Comparison of ENCODE assay signal across 29 cellular contexts in the genomic region with DNA sequence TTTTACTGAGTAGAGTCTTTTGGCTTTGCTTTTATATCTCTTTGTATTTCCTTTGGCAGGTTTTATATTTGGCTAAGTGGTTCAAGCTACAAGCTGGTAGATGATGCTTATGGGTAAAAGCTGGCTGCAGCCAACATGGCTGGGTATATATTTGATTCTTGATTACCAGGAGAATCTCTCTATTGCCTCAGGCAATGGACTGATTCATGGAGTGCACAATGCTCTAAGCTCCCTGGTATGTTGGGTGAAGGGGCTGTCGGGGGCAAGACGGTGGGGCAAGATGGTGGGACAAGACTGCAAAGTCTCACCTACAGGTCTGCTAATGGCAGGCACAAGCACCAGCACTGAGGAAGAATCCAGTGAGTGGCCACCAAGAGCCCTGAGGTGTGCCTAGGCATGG.
"Had no signal": no experiment of that assay in that cellular context is flagged by ENCODE, and none has a peak within 500 bp of the region (broad histone marks: within the 10 kb centered on the region; RNA-seq: fewer than 3 reads in every experiment).

No MANE protein-coding gene starts in this region.

- H3K36me3 ChIP-seq: ascending aorta, esophagus muscularis mucosa, heart left ventricle, WERI-Rb-1 had no signal

- ATAC-seq: activated CD4-positive, CD25-positive, alpha-beta regulatory T cell treated with anti-CD3 and anti-CD28 coated beads, Interleukin-2, amount 50 U/mL, for 24 hours; activated naive CD4-positive, alpha-beta T cell treated with anti-CD3 and anti-CD28 coated beads, Interleukin-2, amount 50 U/mL, for 72 hours; activated T-cell treated with anti-CD3 and anti-CD28 coated beads, Interleukin-2, amount 50 U/mL, for 72 hours; effector memory CD8-positive, alpha-beta T cell; heart left ventricle; T-helper 17 cell had no signal

- H3K27me3 Mint-ChIP-seq: activated naive CD4-positive, alpha-beta T cell treated with anti-CD3 and anti-CD28 coated beads, Interleukin-2, amount 10 ng/mL, durations not matched to agents 7 days and 5 days; brain had no signal

- H3K27ac ChIP-seq: ascending aorta, esophagus muscularis mucosa, heart left ventricle, WERI-Rb-1 had no signal

- H3K4me3 Mint-ChIP-seq: activated B cell treated with CpG ODN at 0.5 μM for 24 hours; activated CD4-positive, alpha-beta memory T cell treated with anti-CD3 and anti-CD28 coated beads for 36 hours; activated naive CD4-positive, alpha-beta T cell treated with anti-CD3 and anti-CD28 coated beads, Interleukin-2, amount 10 ng/mL, durations not matched to agents 7 days and 5 days; activated naive CD8-positive, alpha-beta T cell treated with anti-CD3 and anti-CD28 coated beads, Interleukin-2, amount 10 ng/mL, durations not matched to agents 7 days and 5 days; activated T-cell treated with anti-CD3 and anti-CD28 coated beads, Interleukin-2, amount 50 U/mL, for 24 hours; activated T-cell treated with anti-CD3 and anti-CD28 coated beads, Interleukin-2, amount 50 U/mL, for 72 hours; brain; effector memory CD8-positive, alpha-beta T cell; T-helper 17 cell; T-helper 2 cell treated with Interferon-gamma antibody and Interleukin-4, amounts not matched to agents 5 μg/mL and 100 μg/mL, for 36 hours had no signal

- H3K36me3 Mint-ChIP-seq: activated CD4-positive, alpha-beta memory T cell treated with anti-CD3 and anti-CD28 coated beads for 36 hours; activated naive CD4-positive, alpha-beta T cell treated with anti-CD3 and anti-CD28 coated beads, Interleukin-2, amount 10 ng/mL, durations not matched to agents 7 days and 5 days; activated naive CD8-positive, alpha-beta T cell treated with anti-CD3 and anti-CD28 coated beads, Interleukin-2, amount 10 ng/mL, durations not matched to agents 7 days and 5 days had no signal

- DNase-seq: activated B cell treated with CpG ODN at 0.5 μM for 24 hours; activated CD4-positive, alpha-beta memory T cell treated with anti-CD3 and anti-CD28 coated beads for 36 hours; activated CD4-positive, alpha-beta T cell treated with anti-CD3 and anti-CD28 coated beads for 48 hours; activated CD4-positive, alpha-beta T cell treated with anti-CD3 and anti-CD28 coated beads, Interleukin-2, amount 50 U/mL, for 1 hour; activated CD8-positive, alpha-beta memory T cell treated with anti-CD3 and anti-CD28 coated beads, Interleukin-2, amount 50 U/mL, for 48 hours; activated gamma-delta T cell; activated naive CD4-positive, alpha-beta T cell; activated naive CD4-positive, alpha-beta T cell treated with anti-CD3 and anti-CD28 coated beads, Interleukin-2, amount 10 ng/mL, durations not matched to agents 7 days and 5 days; activated naive CD8-positive, alpha-beta T cell treated with anti-CD3 and anti-CD28 coated beads, Interleukin-2, amount 10 ng/mL, durations not matched to agents 7 days and 5 days; activated T-cell treated with anti-CD3 and anti-CD28 coated beads for 4 hours; activated T-cell treated with anti-CD3 and anti-CD28 coated beads, Interleukin-2, amount 50 U/mL, for 24 hours; activated T-cell treated with anti-CD3 and anti-CD28 coated beads, Interleukin-2, amount 50 U/mL, for 72 hours; caudate nucleus; cortex of kidney; dermis blood vessel endothelial cell; effector CD4-positive, alpha-beta T cell; effector memory CD8-positive, alpha-beta T cell; heart left ventricle; hypothalamus; T-helper 1 cell; T-helper 17 cell; T1000; WERI-Rb-1 had no signal

- H3K4me1 ChIP-seq: ascending aorta, esophagus muscularis mucosa, heart left ventricle had no signal

- H3K27ac Mint-ChIP-seq: activated B cell treated with CpG ODN at 0.5 μM for 24 hours; activated CD4-positive, alpha-beta memory T cell treated with anti-CD3 and anti-CD28 coated beads for 36 hours; activated naive CD4-positive, alpha-beta T cell treated with anti-CD3 and anti-CD28 coated beads, Interleukin-2, amount 10 ng/mL, durations not matched to agents 7 days and 5 days; activated naive CD4-positive, alpha-beta T cell treated with anti-CD3 and anti-CD28 coated beads, Interleukin-2, amount 50 U/mL, for 72 hours; activated naive CD8-positive, alpha-beta T cell treated with anti-CD3 and anti-CD28 coated beads, Interleukin-2, amount 10 ng/mL, durations not matched to agents 7 days and 5 days; activated T-cell treated with anti-CD3 and anti-CD28 coated beads, Interleukin-2, amount 50 U/mL, for 24 hours; activated T-cell treated with anti-CD3 and anti-CD28 coated beads, Interleukin-2, amount 50 U/mL, for 72 hours; brain; effector memory CD8-positive, alpha-beta T cell; T-helper 17 cell; T-helper 2 cell treated with Interferon-gamma antibody and Interleukin-4, amounts not matched to agents 5 μg/mL and 100 μg/mL, for 36 hours had no signal

- H3K4me3 ChIP-seq: ascending aorta, esophagus muscularis mucosa, heart left ventricle had no signal

- H3K4me1 Mint-ChIP-seq: activated B cell treated with CpG ODN at 0.5 μM for 24 hours; activated naive CD4-positive, alpha-beta T cell treated with anti-CD3 and anti-CD28 coated beads, Interleukin-2, amount 10 ng/mL, durations not matched to agents 7 days and 5 days; activated naive CD8-positive, alpha-beta T cell treated with anti-CD3 and anti-CD28 coated beads, Interleukin-2, amount 10 ng/mL, durations not matched to agents 7 days and 5 days; brain; T-helper 17 cell had no signal

- H3K27me3 ChIP-seq: ascending aorta, esophagus muscularis mucosa, heart left ventricle had no signal
